ENCODE assay signal across 21 cellular contexts in the genomic region with DNA sequence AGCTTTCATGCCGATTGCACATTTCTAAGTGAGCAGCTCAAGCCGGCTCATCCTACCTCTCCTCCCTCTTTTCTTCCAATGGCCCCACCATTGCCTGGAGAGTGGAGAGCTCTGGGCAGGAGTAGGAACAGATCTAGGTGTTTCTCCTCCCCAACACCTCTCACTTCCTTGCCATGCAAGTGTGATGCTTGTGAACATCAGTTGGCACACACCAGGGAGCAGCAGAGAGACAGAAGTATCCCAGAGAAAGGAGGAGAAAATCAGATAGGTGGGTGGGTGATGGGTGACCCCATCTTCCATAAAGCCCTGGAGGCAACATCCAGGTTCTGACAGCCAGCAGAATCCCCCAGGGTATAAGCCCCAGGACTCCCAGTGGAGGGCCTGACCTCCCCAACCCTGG.
DNase-seq lines count a peak whose midpoint lies in the region; FAIRE-seq lines count a peak whose summit lies in the region.
"Had no signal": no experiment of that assay in that cellular context is flagged by ENCODE, and none has a peak within 500 bp of the region (broad histone marks: within the 10 kb centered on the region; RNA-seq: fewer than 3 reads in every experiment).

No MANE protein-coding gene starts in this region.

- H3K27ac ChIP-seq in caudate nucleus (ENCODE audit: low read depth, low read length): peak overlapping the region; percentile 81
- H3K27ac ChIP-seq: BLaER1 had no signal

- peak; percentile 26 for FAIRE-seq in HTR-8/SVneo (lab: Jason Lieb, UNC)
- peak; percentile 20 for FAIRE-seq in urothelium cell line (lab: Jason Lieb, UNC)
- FAIRE-seq: A204.1, D721Med, G401.6, GM12891, GM19239 had no signal

- DNase-seq in HTR-8/SVneo (ENCODE audit: insufficient read length, low spot score): no peak
- DNase-seq in caudate nucleus (lab: John Stamatoyannopoulos, UW): peak in 7 of 61 donors; percentile 17 to 51 (median 44)
- no peak for DNase-seq in urothelium cell line (ENCODE audit: low spot score)
- no peak for DNase-seq in stimulated activated CD4-positive, alpha-beta T cell treated with anti-CD3 and anti-CD28 coated beads, Interleukin-1b, Interleukin-23, amount 100 ng/mL, for 48 hours
- no peak for DNase-seq in NCI-H2081 (lab: John Stamatoyannopoulos, UW)
- DNase-seq: 8988T; ACHN; BE2C; C1 segment of cervical spinal cord; Caco-2; Calu3; CD4-positive, CD25-positive, alpha-beta regulatory T cell; CD8-positive, alpha-beta T cell; DMS79 treated with DMSO at 0.1 percent for 48 hours; GF-D8 had no signal
